Comparison of ENCODE assay signal across 14 cellular contexts in genomic region chr7:130970696-130971095, GRCh38.
DNase-seq lines count a peak whose midpoint lies in the region; ATAC-seq and TF ChIP-seq lines count a peak whose summit lies in the region.
"Had no signal": no experiment of that assay in that cellular context is flagged by ENCODE, and none has a peak within 500 bp of the region (broad histone marks: within the 10 kb centered on the region; RNA-seq: fewer than 3 reads in every experiment).

No MANE protein-coding gene starts in this region.

- POLR2A ChIA-PET in activated CD4-positive, alpha-beta memory T cell treated with anti-CD3 and anti-CD28 coated beads, Interleukin-2, amount 10 ng/mL, durations not matched to agents 7 days and 5 days (lab: Charles Lee) = interaction anchor here (0.9 to 4.0 kb wide), 15 partner anchors 10 to 73 kb away, joined by 3 to 125 read pairs (median 6); no protein-coding TSS in a partner anchor

- peaks cover 2 to 45% (median 21%) of the 10 kb centered on the region in 9 donors for H3K4me1 ChIP-seq in heart right ventricle
- peaks cover 0 to 17% of the 10 kb centered on the region in 2 donors for H3K4me1 ChIP-seq in right atrium auricular region
- H3K4me1 ChIP-seq: SJSA1 had no signal

- H3K9me3 Mint-ChIP-seq in activated CD4-positive, alpha-beta memory T cell treated with anti-CD3 and anti-CD28 coated beads, Interleukin-2, amount 10 ng/mL, durations not matched to agents 7 days and 5 days = peaks cover 14% of the 10 kb centered on the region

- H3K36me3 Mint-ChIP-seq in activated CD4-positive, alpha-beta memory T cell treated with anti-CD3 and anti-CD28 coated beads, Interleukin-2, amount 10 ng/mL, durations not matched to agents 7 days and 5 days (ENCODE audit: low read depth) = peaks cover 54% of the 10 kb centered on the region

- peaks cover 0 to 36% (median 5%) of the 10 kb centered on the region in 9 donors for H3K36me3 ChIP-seq in heart right ventricle
- peaks cover 22% of the 10 kb centered on the region for H3K36me3 ChIP-seq in right atrium auricular region
- H3K36me3 ChIP-seq: SJSA1 had no signal

- H3K27ac Mint-ChIP-seq in activated CD4-positive, alpha-beta memory T cell treated with anti-CD3 and anti-CD28 coated beads, Interleukin-2, amount 10 ng/mL, durations not matched to agents 7 days and 5 days = peak overlapping the region; percentile 80

- ATAC-seq in heart right ventricle (peak in 6 of 8 donors; percentile 36 to 67 (median 50)), left colon (peak; percentile 30), GM21825 (IDR thresholded peaks at IDR 0.05; ENCODE audit: unreplicated experiment) (no peak), sciatic nerve (no peak)

- WGBS in heart right ventricle, 2 donors = 22 to 33% methylated on average over 1 of the region's 1 CpG

- H3K9me3 ChIP-seq in heart right ventricle (peaks cover 0 to 7% (median 0%) of the 10 kb centered on the region in 11 donors), right atrium auricular region (no peaks in the 10 kb centered on the region)
- H3K9me3 ChIP-seq: esophagus squamous epithelium, SJSA1, testis had no signal

- no peaks in the 10 kb centered on the region for H3K27me3 Mint-ChIP-seq in activated CD4-positive, alpha-beta memory T cell treated with anti-CD3 and anti-CD28 coated beads, Interleukin-2, amount 10 ng/mL, durations not matched to agents 7 days and 5 days

- peak overlapping the region; percentile 6 for H3K4me3 Mint-ChIP-seq in activated CD4-positive, alpha-beta memory T cell treated with anti-CD3 and anti-CD28 coated beads, Interleukin-2, amount 10 ng/mL, durations not matched to agents 7 days and 5 days

- peaks cover 86% of the 10 kb centered on the region for H3K4me1 Mint-ChIP-seq in activated CD4-positive, alpha-beta memory T cell treated with anti-CD3 and anti-CD28 coated beads, Interleukin-2, amount 10 ng/mL, durations not matched to agents 7 days and 5 days

- H3K4me3 ChIP-seq in heart right ventricle = no peak overlapping the region
- no peak overlapping the region for H3K4me3 ChIP-seq in right atrium auricular region
- H3K4me3 ChIP-seq: esophagus squamous epithelium, SJSA1, testis had no signal

- H3K27me3 ChIP-seq in heart right ventricle (no peaks in the 10 kb centered on the region), right atrium auricular region (no peaks in the 10 kb centered on the region)
- H3K27me3 ChIP-seq: esophagus squamous epithelium, SJSA1, testis had no signal

- TF ChIP-seq CTCF in heart right ventricle (IDR thresholded peaks at IDR 0.05) (no peak), right atrium auricular region (IDR thresholded peaks at IDR 0.05) (no peak)

- CTCF ChIA-PET in activated CD4-positive, alpha-beta memory T cell treated with anti-CD3 and anti-CD28 coated beads, Interleukin-2, amount 10 ng/mL, durations not matched to agents 7 days and 5 days (lab: Charles Lee) = interaction anchor here (0.7 to 3.1 kb wide), 13 partner anchors 9 to 542 kb away, joined by 3 to 30 read pairs (median 7); no protein-coding TSS in a partner anchor

- intact Hi-C loops in heart right ventricle (cut with DNase I) = no loop called here
- intact Hi-C loops in left colon (cut with DNase I, micrococcal nuclease) = no loop called here
- intact Hi-C loops in sciatic nerve (cut with DNase I) = no loop called here

- H3K27ac ChIP-seq in heart right ventricle (peak overlapping the region in 6 of 10 donors; percentile 2 to 59 (median 22)), right atrium auricular region (peak overlapping the region in 1 of 2 donors; percentile 51)
- H3K27ac ChIP-seq: esophagus squamous epithelium, SJSA1 had no signal

- DNase-seq in heart right ventricle (no peak), right atrium auricular region (ENCODE audit: low spot score) (no peak), left colon (no peak), sciatic nerve (ENCODE audit: low spot score) (no peak), hepatic stellate cell (ENCODE audit: low spot score) (no peak), OCI-M2 (lab: John Stamatoyannopoulos, UW; ENCODE audit: unreplicated experiment) (no peak)
- DNase-seq in activated CD4-positive, alpha-beta memory T cell treated with anti-CD3 and anti-CD28 coated beads, Interleukin-2, amount 10 ng/mL, durations not matched to agents 7 days and 5 days = no peak
- DNase-seq: C1 segment of cervical spinal cord, caudate nucleus, esophagus squamous epithelium, occipital lobe, testis had no signal

Comparison
In these comparisons a context has a peak if more than half of its experiments do, and no peak if none do; other contexts are left out.
1. ATAC-seq: peak in heart right ventricle (6 of 8) and left colon (single experiment); none in GM21825 (single experiment) and sciatic nerve (single experiment).